Comparison of ENCODE assay signal across 12 cellular contexts in the genomic region with DNA sequence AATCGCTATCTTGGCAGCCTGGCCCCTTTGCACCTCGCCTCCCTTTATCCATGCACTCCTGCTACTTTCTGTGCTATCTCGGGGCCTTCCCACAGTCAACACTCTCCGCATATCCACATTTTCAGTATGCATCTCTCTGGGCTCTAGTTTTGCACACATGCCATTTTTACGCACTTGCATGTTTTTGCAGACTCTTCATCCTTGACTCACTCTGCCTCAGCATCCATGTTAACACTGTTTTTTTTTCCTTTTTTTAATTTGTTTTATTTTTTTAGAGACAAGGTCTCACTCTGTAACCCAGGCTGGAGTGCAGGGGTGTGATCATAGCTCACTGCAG. TPM values are rescaled to one million over a fixed set of nuclear protein-coding genes. Genes with fewer than 3 reads are reported as not detected.
A peak's percentile ranks its signal among the peaks of the same experiment; 100 is the strongest.
DNase-seq lines count a peak whose midpoint lies in the region; ATAC-seq, FAIRE-seq and TF ChIP-seq lines count a peak whose summit lies in the region.
"Had no signal": no experiment of that assay in that cellular context is flagged by ENCODE, and none has a peak within 500 bp of the region (broad histone marks: within the 10 kb centered on the region; RNA-seq: fewer than 3 reads in every experiment).

No MANE protein-coding gene starts in this region.

- no peaks in the 10 kb centered on the region for H3K36me3 Mint-ChIP-seq in astrocyte (ENCODE audit: low read depth, unreplicated experiment)
- no peaks in the 10 kb centered on the region for H3K36me3 Mint-ChIP-seq in activated T-helper 2 cell treated with anti-CD3 and anti-CD28 coated beads, Interferon-gamma antibody, Interleukin-2, Interleukin-4, amounts not matched to agents 10 μg/mL and 5 μg/mL and 100 μg/mL, durations not matched to agents 14 hours and 24 hours and 36 hours (ENCODE audit: low read depth)

- DNase-seq in astrocyte (ENCODE audit: low read depth) (no peak), iPS DF 6.9 (ENCODE audit: low read depth, low spot score) (no peak), spleen (no peak)
- DNase-seq in activated T-helper 2 cell treated with anti-CD3 and anti-CD28 coated beads, Interferon-gamma antibody, Interleukin-2, Interleukin-4, amounts not matched to agents 10 μg/mL and 5 μg/mL and 100 μg/mL, durations not matched to agents 14 hours and 24 hours and 36 hours (ENCODE audit: low spot score): no peak
- no peak for DNase-seq in activated CD8-positive, alpha-beta memory T cell treated with anti-CD3 and anti-CD28 coated beads, Interleukin-2, amount 50 U/mL, for 4 hours
- DNase-seq: stimulated activated CD4-positive, alpha-beta T cell treated with anti-CD3 and anti-CD28 coated beads, Interleukin-4, amount 100 ng/mL, for 1 hour; T-helper 9 cell had no signal

- ATAC-seq in GM21381 (IDR thresholded peaks at IDR 0.05; ENCODE audit: unreplicated experiment): no peak
- ATAC-seq in GM21367 (IDR thresholded peaks at IDR 0.05; ENCODE audit: unreplicated experiment): no peak
- ATAC-seq: left lobe of liver had no signal

- no peaks in the 10 kb centered on the region for H4K20me1 ChIP-seq in astrocyte (ENCODE audit: insufficient read depth, low read length)

- no peaks in the 10 kb centered on the region for H3K27me3 ChIP-seq in astrocyte (ENCODE audit: insufficient read depth, low read length)
- H3K27me3 ChIP-seq in iPS DF 6.9 (ENCODE audit: control insufficient read depth, insufficient read depth, low read length): no peaks in the 10 kb centered on the region
- no peaks in the 10 kb centered on the region for H3K27me3 ChIP-seq in spleen (replicated peaks in 1 of 7)

- no CpG with 5 or more reads among the region's 5 CpGs for WGBS in iPS DF 6.9 (ENCODE audit: insufficient coverage, insufficient read length)
- WGBS in spleen, 5 donors: 35 to 79% (median 57%) methylated on average over 5 of the region's 5 CpGs

- TF ChIP-seq POLR2A in spleen (IDR thresholded peaks at IDR 0.05): no peak

- peak overlapping the region; percentile 72 for H2AFZ ChIP-seq in astrocyte (ENCODE audit: low read depth, low read length)

- H3K27me3 Mint-ChIP-seq in astrocyte (ENCODE audit: low read depth, unreplicated experiment): no peaks in the 10 kb centered on the region
- H3K27me3 Mint-ChIP-seq in activated T-helper 2 cell treated with anti-CD3 and anti-CD28 coated beads, Interferon-gamma antibody, Interleukin-2, Interleukin-4, amounts not matched to agents 10 μg/mL and 5 μg/mL and 100 μg/mL, durations not matched to agents 14 hours and 24 hours and 36 hours (ENCODE audit: low read depth): no peaks in the 10 kb centered on the region

- H3K4me1 ChIP-seq in ES-I3 (ENCODE audit: insufficient read depth, low read length) (peaks cover 14% of the 10 kb centered on the region; the same call in 1 of the 2 replicates), astrocyte (ENCODE audit: insufficient read depth, low read length) (peaks cover 27% of the 10 kb centered on the region), iPS DF 6.9 (ENCODE audit: control insufficient read depth, insufficient read depth, low read length) (peaks cover 13% of the 10 kb centered on the region), spleen (peaks cover 16 to 90% (median 61%) of the 10 kb centered on the region in 6 donors)

- H3K4me3 Mint-ChIP-seq in astrocyte (ENCODE audit: unreplicated experiment): peak overlapping the region; percentile 75
- no peak overlapping the region for H3K4me3 Mint-ChIP-seq in activated T-helper 2 cell treated with anti-CD3 and anti-CD28 coated beads, Interferon-gamma antibody, Interleukin-2, Interleukin-4, amounts not matched to agents 10 μg/mL and 5 μg/mL and 100 μg/mL, durations not matched to agents 14 hours and 24 hours and 36 hours (ENCODE audit: low read depth)

- H3K36me3 ChIP-seq in ES-I3 (ENCODE audit: insufficient read depth, low read length) (no peaks in the 10 kb centered on the region), astrocyte (ENCODE audit: insufficient read depth, low read length) (no peaks in the 10 kb centered on the region), iPS DF 6.9 (ENCODE audit: control insufficient read depth, insufficient read depth, low read length) (no peaks in the 10 kb centered on the region), spleen (peaks cover 0 to 11% (median 0%) of the 10 kb centered on the region in 6 donors)

- intact Hi-C loops in spleen (cut with DNase I; ENCODE audit: low total_unique reads): no loop called here
- intact Hi-C loops in activated T-helper 2 cell treated with anti-CD3 and anti-CD28 coated beads, Interferon-gamma antibody, Interleukin-2, Interleukin-4, amounts not matched to agents 10 μg/mL and 5 μg/mL and 100 μg/mL, durations not matched to agents 14 hours and 24 hours and 36 hours (cut with micrococcal nuclease): no loop called here

- peaks cover 3% of the 10 kb centered on the region for H3K4me1 Mint-ChIP-seq in astrocyte (ENCODE audit: low read depth, unreplicated experiment)
- peaks cover 9% of the 10 kb centered on the region for H3K4me1 Mint-ChIP-seq in activated T-helper 2 cell treated with anti-CD3 and anti-CD28 coated beads, Interferon-gamma antibody, Interleukin-2, Interleukin-4, amounts not matched to agents 10 μg/mL and 5 μg/mL and 100 μg/mL, durations not matched to agents 14 hours and 24 hours and 36 hours (ENCODE audit: low read depth)

- H3K9me3 ChIP-seq in ES-I3 (ENCODE audit: control insufficient read depth, insufficient read depth, low read length) (no peaks in the 10 kb centered on the region), astrocyte (ENCODE audit: insufficient read depth, low read depth, low read length) (no peaks in the 10 kb centered on the region), iPS DF 6.9 (ENCODE audit: control insufficient read depth, insufficient read depth, low read length) (no peaks in the 10 kb centered on the region), spleen (no peaks in the 10 kb centered on the region)

- H3K4me3 ChIP-seq in astrocyte (ENCODE audit: insufficient read depth, low read depth, low read length) (peak overlapping the region; percentile 15), iPS DF 6.9 (ENCODE audit: low read length) (peak overlapping the region; percentile 19; the same call in 1 of the 2 replicates), spleen (peak overlapping the region in 2 of 8 donors; percentile 13 to 24)

- peak overlapping the region; percentile 78 for H3K4me2 ChIP-seq in astrocyte (ENCODE audit: low read length)

- H3K27ac ChIP-seq in astrocyte (ENCODE audit: low read depth, low read length) (no peak overlapping the region), iPS DF 6.9 (ENCODE audit: low read length) (no peak overlapping the region), spleen (peak overlapping the region in 7 of 8 donors; percentile 26 to 88 (median 86))

- TF ChIP-seq CTCF in astrocyte (IDR thresholded peaks at IDR 0.05; ENCODE audit: insufficient read depth, low read depth, low read length) (no peak), spleen (IDR thresholded peaks at IDR 0.05 in 8 of 11, conservative IDR thresholded peaks at IDR 0.05 in 3 of 11) (no peak)

- peak overlapping the region; percentile 10; the same call in 1 of the 2 replicates for H3K9ac ChIP-seq in ES-I3 (ENCODE audit: low read depth, low read length)
- H3K9ac ChIP-seq in astrocyte (ENCODE audit: low read length): no peak overlapping the region

- H3K79me2 ChIP-seq in astrocyte (ENCODE audit: insufficient read depth, low read length): no peaks in the 10 kb centered on the region

- H3K9me3 Mint-ChIP-seq in astrocyte (ENCODE audit: unreplicated experiment): no peaks in the 10 kb centered on the region
- no peaks in the 10 kb centered on the region for H3K9me3 Mint-ChIP-seq in activated T-helper 2 cell treated with anti-CD3 and anti-CD28 coated beads, Interferon-gamma antibody, Interleukin-2, Interleukin-4, amounts not matched to agents 10 μg/mL and 5 μg/mL and 100 μg/mL, durations not matched to agents 14 hours and 24 hours and 36 hours

- peak overlapping the region; percentile 66 for H3K27ac Mint-ChIP-seq in astrocyte (ENCODE audit: unreplicated experiment)
- no peak overlapping the region for H3K27ac Mint-ChIP-seq in activated T-helper 2 cell treated with anti-CD3 and anti-CD28 coated beads, Interferon-gamma antibody, Interleukin-2, Interleukin-4, amounts not matched to agents 10 μg/mL and 5 μg/mL and 100 μg/mL, durations not matched to agents 14 hours and 24 hours and 36 hours

- FAIRE-seq in astrocyte (lab: Jason Lieb, UNC): no peak
- FAIRE-seq: GM19239 had no signal

RNA-seq across cellular contexts. Expression of gene MAMSTR, which starts 2.5 kb away (rescaled TPM):
- 0.55 and 0.57 TPM in 2 replicates for total RNA-seq in astrocyte
- total RNA-seq in spleen: 10 to 100 TPM in 1 of 7 donors, 1 to 10 TPM in 6; 3.1 to 10.3 (median 4.0) TPM
- polyA plus RNA-seq in spleen: 10 to 100 TPM in 1 of 3 donors, 1 to 10 TPM in 1, under 1 TPM in 1; 0.93 to 10.7 (median 3.6) TPM
- 1.2 and 1.3 TPM in 2 replicates for total RNA-seq in activated T-helper 2 cell treated with anti-CD3 and anti-CD28 coated beads, Interferon-gamma antibody, Interleukin-2, Interleukin-4, amounts not matched to agents 10 μg/mL and 5 μg/mL and 100 μg/mL, durations not matched to agents 14 hours and 24 hours and 36 hours

RNA-seq across cellular contexts. Expression of gene FUT2, which starts 21.3 kb away (rescaled TPM):
- total RNA-seq in astrocyte (not detected in 2 replicates), spleen (under 1 TPM in 3 of 7 donors, not detected in 4; 0.17 to 0.65 (median 0.38) TPM)
- polyA plus RNA-seq in spleen: 1 to 10 TPM in 1 of 3 donors, under 1 TPM in 1, not detected in 1; 0.22 to 1.2 TPM
- total RNA-seq in activated T-helper 2 cell treated with anti-CD3 and anti-CD28 coated beads, Interferon-gamma antibody, Interleukin-2, Interleukin-4, amounts not matched to agents 10 μg/mL and 5 μg/mL and 100 μg/mL, durations not matched to agents 14 hours and 24 hours and 36 hours: not detected in 2 replicates
- total RNA-seq: left lobe of liver had no signal

RNA-seq across cellular contexts. Expression of gene RASIP1, which starts 23.4 kb away (rescaled TPM):
- total RNA-seq in astrocyte: 0.26 and 0.68 TPM in 2 replicates
- 10 to 100 TPM; 30.3 to 78.1 (median 39.8) TPM for total RNA-seq in spleen
- polyA plus RNA-seq in spleen: 10 to 100 TPM; 15.1 to 62.8 (median 42.1) TPM
- 0.57 and 1.0 TPM in 2 replicates for total RNA-seq in activated T-helper 2 cell treated with anti-CD3 and anti-CD28 coated beads, Interferon-gamma antibody, Interleukin-2, Interleukin-4, amounts not matched to agents 10 μg/mL and 5 μg/mL and 100 μg/mL, durations not matched to agents 14 hours and 24 hours and 36 hours

RNA-seq across cellular contexts. Expression of gene IZUMO1, which starts 29.7 kb away (rescaled TPM):
- not detected in 2 replicates for total RNA-seq in astrocyte
- total RNA-seq in spleen: 1 to 10 TPM in 5 of 7 donors, under 1 TPM in 1, not detected in 1; 0.84 to 5.3 (median 1.8) TPM
- 1 to 10 TPM in 1 of 3 donors, under 1 TPM in 2; 0.26 to 1.0 (median 0.50) TPM for polyA plus RNA-seq in spleen
- 0.21 TPM in 1 of 2 replicates, not detected in the other for total RNA-seq in activated T-helper 2 cell treated with anti-CD3 and anti-CD28 coated beads, Interferon-gamma antibody, Interleukin-2, Interleukin-4, amounts not matched to agents 10 μg/mL and 5 μg/mL and 100 μg/mL, durations not matched to agents 14 hours and 24 hours and 36 hours
- total RNA-seq: left lobe of liver had no signal

RNA-seq across cellular contexts. Expression of gene FUT1, which starts 35.4 kb away (rescaled TPM):
- total RNA-seq in astrocyte (0.65 and 0.91 TPM in 2 replicates), spleen (10 to 100 TPM in 4 of 7 donors, 1 to 10 TPM in 3; 5.6 to 22.9 (median 10.0) TPM)
- 1 to 10 TPM; 1.0 to 6.5 (median 2.7) TPM for polyA plus RNA-seq in spleen
- total RNA-seq in activated T-helper 2 cell treated with anti-CD3 and anti-CD28 coated beads, Interferon-gamma antibody, Interleukin-2, Interleukin-4, amounts not matched to agents 10 μg/mL and 5 μg/mL and 100 μg/mL, durations not matched to agents 14 hours and 24 hours and 36 hours: 0.27 and 0.64 TPM in 2 replicates

Comparison
In these comparisons a context has a peak if more than half of its experiments do, and no peak if none do; other contexts are left out.
1. H3K27ac ChIP-seq: peak in spleen (7 of 8); none in astrocyte (single experiment) and iPS DF 6.9 (single experiment).
2. RNA of gene RASIP1, which starts 23.4 kb away (total RNA-seq): 30.3 to 78.1 TPM in spleen; 0.57 to 1.0 TPM in activated T-helper 2 cell treated with anti-CD3 and anti-CD28 coated beads, Interferon-gamma antibody, Interleukin-2, Interleukin-4, amounts not matched to agents 10 μg/mL and 5 μg/mL and 100 μg/mL, durations not matched to agents 14 hours and 24 hours and 36 hours and 0.26 to 0.68 TPM in astrocyte; every median in the first group is over 10 times any median in the second.